Comparison of ENCODE assay signal across 8 cellular contexts in genomic region chr1:156727492-156727891, GRCh38. TPM values are rescaled to one million over a fixed set of nuclear protein-coding genes. Genes with fewer than 3 reads are reported as not detected.
A peak's percentile ranks its signal among the peaks of the same experiment; 100 is the strongest.
DNase-seq lines count a peak whose midpoint lies in the region; ATAC-seq and TF ChIP-seq lines count a peak whose summit lies in the region.

No MANE protein-coding gene starts in this region.

- no peak overlapping the region for H2BK15ac ChIP-seq in IMR-90 (ENCODE audit: low read depth, low read length)

- BruUV-seq in IMR-90 (replicated peaks; lab: Mats Ljungman, UMichigan) = no TSS peak

- no peak overlapping the region for H4K5ac ChIP-seq in IMR-90 (ENCODE audit: low read depth, low read length)

- H2BK5ac ChIP-seq in IMR-90 (ENCODE audit: low read depth, low read length, poor library complexity, severe bottlenecking) = no peak overlapping the region

- H3K27me3 Mint-ChIP-seq in chondrocyte (ENCODE audit: low read depth) = no peaks in the 10 kb centered on the region

- H3K4me3 Mint-ChIP-seq in chondrocyte (ENCODE audit: unreplicated experiment) = no peak overlapping the region

- CTCF ChIA-PET in IMR-90 (lab: Yijun Ruan, JAX) = interaction anchor here (0.6 to 6.3 kb wide), 4 partner anchors 13 to 133 kb away, joined by 4 to 104 read pairs (median 23); partner anchors contain the start of gene NTRK1

- no peak for ATAC-seq in IMR-90 (ENCODE audit: low read depth)
- no peak for ATAC-seq in HG03520 (IDR thresholded peaks at IDR 0.05; ENCODE audit: unreplicated experiment)

- DNase-seq in IMR-90 (no peak), chondrocyte (ENCODE audit: low spot score) (no peak), dedifferentiated amniotic fluid mesenchymal stem cell (ENCODE audit: extremely low spot score) (no peak), NCI-H345 treated with DMSO at 0.1 percent for 48 hours (lab: John Stamatoyannopoulos, UW; ENCODE audit: unreplicated experiment) (no peak), erythroblast (lab: John Stamatoyannopoulos, UW) (no peak)

- H3K9me1 ChIP-seq in IMR-90 (ENCODE audit: insufficient read depth, low read length) = peaks cover 8% of the 10 kb centered on the region; the same call in 1 of the 2 replicates

- H3K14ac ChIP-seq in IMR-90 (replicated peaks; ENCODE audit: low read depth, low read length) = peak overlapping the region; percentile 99; the same call in 1 of the 2 replicates

- H3K36me3 Mint-ChIP-seq in chondrocyte (ENCODE audit: low read depth) = peaks cover 16% of the 10 kb centered on the region

- POLR2A ChIA-PET in IMR-90 (lab: Charles Lee; ENCODE audit: unreplicated experiment) = no interaction called here

- peak overlapping the region; percentile 98 for H2AK9ac ChIP-seq in IMR-90 (replicated peaks; ENCODE audit: low read depth, low read length, poor library complexity)

- H4K8ac ChIP-seq in IMR-90 (ENCODE audit: low read depth in 2 of 2, low read length in 2 of 2) = peak overlapping the region; percentile 98 to 99; a peak in 2 of 4 replicates

- H3K27me3 ChIP-seq in ACC112 (ENCODE audit: insufficient read depth, low read length) = no peaks in the 10 kb centered on the region
- H3K27me3 ChIP-seq in IMR-90 (ENCODE audit: control insufficient read depth, insufficient read depth, low read length) = no peaks in the 10 kb centered on the region
- H3K27me3 ChIP-seq in muscle layer of colon (ENCODE audit: control insufficient read depth in 1 of 2, insufficient read depth in 2 of 2, low read length in 2 of 2) = no peaks in the 10 kb centered on the region

- peaks cover 66% of the 10 kb centered on the region for H3K79me2 ChIP-seq in ACC112 (ENCODE audit: control insufficient read depth, insufficient read depth, low read length, unreplicated experiment)

- H4K20me1 ChIP-seq in IMR-90 (ENCODE audit: insufficient read depth, low read length) = peaks cover 37% of the 10 kb centered on the region

- H3K27ac Mint-ChIP-seq in chondrocyte (ENCODE audit: unreplicated experiment) = peak overlapping the region; percentile 96

- peak overlapping the region; percentile 92 for H3K9ac ChIP-seq in IMR-90 (ENCODE audit: low read depth, low read length)
- peak overlapping the region; percentile 95 for H3K9ac ChIP-seq in muscle layer of colon (ENCODE audit: low read length)

- H3K4me2 ChIP-seq in IMR-90 (ENCODE audit: low read depth, low read length) = peak overlapping the region; percentile 98

- H2BK20ac ChIP-seq in IMR-90 (ENCODE audit: low read depth, low read length) = no peak overlapping the region

- peak overlapping the region; percentile 92; the same call in 1 of the 2 replicates for H3K56ac ChIP-seq in IMR-90 (ENCODE audit: extremely low read depth, insufficient read depth, low read length)

- H4K91ac ChIP-seq in IMR-90 (ENCODE audit: insufficient read depth, low read depth, low read length) = peak overlapping the region; percentile 95

- H3K36me3 ChIP-seq in ACC112 (ENCODE audit: insufficient read depth, low read length) = peaks cover 14% of the 10 kb centered on the region; the same call in 1 of the 2 replicates
- peaks cover 26% of the 10 kb centered on the region for H3K36me3 ChIP-seq in IMR-90 (ENCODE audit: control insufficient read depth, insufficient read depth, low read length)
- peaks cover 46% of the 10 kb centered on the region for H3K36me3 ChIP-seq in muscle layer of colon (ENCODE audit: insufficient read depth, low read length)

- H2AFZ ChIP-seq in ACC112 (ENCODE audit: low read length, unreplicated experiment) (no peak overlapping the region), IMR-90 (replicated peaks; ENCODE audit: low read length, poor library complexity) (no peak overlapping the region)

- H3K27ac ChIP-seq in ACC112 (ENCODE audit: low read depth, low read length) (peak overlapping the region; percentile 97), IMR-90 (ENCODE audit: insufficient read depth, low read length) (no peak overlapping the region; the same call in 1 of the 2 replicates), muscle layer of colon (ENCODE audit: low read depth, low read length) (peak overlapping the region; percentile 97)

- H3K23ac ChIP-seq in IMR-90 (ENCODE audit: low read depth, low read length) = peak overlapping the region; percentile 99; the same call in 1 of the 2 replicates

- no peak overlapping the region for H2BK120ac ChIP-seq in IMR-90 (ENCODE audit: low read depth, low read length)

- peak overlapping the region; percentile 99 for H3K4ac ChIP-seq in IMR-90 (ENCODE audit: low read depth, low read length)

- WGBS in IMR-90 (ENCODE audit: extremely low coverage in 2 of 2, insufficient read length in 1 of 2), 2 experiments = 88% methylated on average over 2 of the region's 7 CpGs; no CpG with 5 or more reads in 1 of the 2 experiments

- H3K4me1 ChIP-seq in ACC112 (ENCODE audit: control insufficient read depth, insufficient read depth, low read length, unreplicated experiment) = peaks cover 34% of the 10 kb centered on the region
- H3K4me1 ChIP-seq in IMR-90 (ENCODE audit: control insufficient read depth, insufficient read depth, low read length) = peaks cover 8% of the 10 kb centered on the region
- peaks cover 42% of the 10 kb centered on the region for H3K4me1 ChIP-seq in muscle layer of colon (ENCODE audit: insufficient read depth, low read length)

- peaks cover 15% of the 10 kb centered on the region for H3K4me1 Mint-ChIP-seq in chondrocyte (ENCODE audit: low read depth)

- H3K79me1 ChIP-seq in IMR-90 (ENCODE audit: low read depth in 1 of 2, low read length in 2 of 2) = peaks cover 28 to 70% of the 10 kb centered on the region in 2 experiments

- TF ChIP-seq POLR2A in IMR-90 (IDR thresholded peaks at IDR 0.05; ENCODE audit: low read depth, low read length) (no peak), erythroblast (IDR thresholded peaks at IDR 0.05; ENCODE audit: low read length) (no peak)

- intact Hi-C loops in IMR-90 (cut with micrococcal nuclease) = loop anchor here (2.0 to 10.0 kb wide), 3 partner anchors 39 to 223 kb away; partner anchors contain the start of genes LRRC71, MEF2D and PRCC

- dilution Hi-C loops in IMR-90 (cut with HindIII; ENCODE audit: low sequenced_read_pairs, unreplicated experiment) = no loop called here

- TF ChIP-seq RAD21 in IMR-90 (IDR thresholded peaks at IDR 0.05; ENCODE audit: low read length) = no peak

- peak overlapping the region; percentile 100 for H3K4me3 ChIP-seq in ACC112 (ENCODE audit: low read depth, low read length)
- H3K4me3 ChIP-seq in IMR-90 (ENCODE audit: insufficient read depth, low read depth, low read length) = peak overlapping the region; percentile 60
- H3K4me3 ChIP-seq in muscle layer of colon (ENCODE audit: low read depth in 1 of 2, low read length in 2 of 2) = peak overlapping the region; percentile 93 to 99

- H3K18ac ChIP-seq in IMR-90 (ENCODE audit: low read depth, low read length) = no peak overlapping the region

- no peaks in the 10 kb centered on the region for H3K9me3 Mint-ChIP-seq in chondrocyte (ENCODE audit: low read depth)

- in situ Hi-C loops in IMR-90 (cut with MboI; ENCODE audit: low sequenced_read_pairs) = no loop called here

- H2AK5ac ChIP-seq in IMR-90 (ENCODE audit: low read depth, low read length) = no peak overlapping the region; the same call in 1 of the 2 replicates

- TF ChIP-seq CTCF in IMR-90 (conservative IDR thresholded peaks at IDR 0.05; ENCODE audit: low read depth, low read length) (no peak), chondrocyte (IDR thresholded peaks at IDR 0.05) (no peak)

- H3K9me3 ChIP-seq in IMR-90 (ENCODE audit: control insufficient read depth, insufficient read depth, low read length) (no peaks in the 10 kb centered on the region), muscle layer of colon (ENCODE audit: low read length) (no peaks in the 10 kb centered on the region)

TF ChIP-seq in IMR-90, 13 proteins besides CTCF, POLR2A, EP300 and RAD21 (continues in another document):
- TF ChIP-seq SMC3 (IDR thresholded peaks at IDR 0.05; ENCODE audit: low read depth, low read length) = no peak
- TF ChIP-seq RFX5 (IDR thresholded peaks at IDR 0.05; ENCODE audit: low read depth, low read length) = no peak
- no peak for TF ChIP-seq FOS (IDR thresholded peaks at IDR 0.05; ENCODE audit: low read depth, low read length)
- no peak for TF ChIP-seq CHD1 (IDR thresholded peaks at IDR 0.05; ENCODE audit: low read depth, low read length)
- no peak for TF ChIP-seq MAFK (IDR thresholded peaks at IDR 0.05; ENCODE audit: low read depth, low read length)
- TF ChIP-seq CEBPB (IDR thresholded peaks at IDR 0.05; ENCODE audit: low read depth, low read length) = no peak
- TF ChIP-seq MAZ (IDR thresholded peaks at IDR 0.05; ENCODE audit: borderline replicate concordance, low read depth, low read length) = no peak
- no peak for TF ChIP-seq MXI1 (IDR thresholded peaks at IDR 0.05; ENCODE audit: borderline replicate concordance, low read depth, low read length)

RNA-seq across cellular contexts. Expression of gene METTL25B, which starts 0.8 kb away (rescaled TPM):
- total RNA-seq in IMR-90 (2012; rRNA removed) (2.3 and 3.1 TPM in 2 replicates), chondrocyte (11.4 to 17.1 TPM (median 14.1 TPM) in 3 replicates)
- 9.6 and 10.1 TPM in 2 replicates for polyA plus RNA-seq in IMR-90 (2012; rRNA removed)
- 6.7 and 10.8 TPM in 2 replicates for polyA plus RNA-seq in IMR-90 (2012; cell fraction: cytosol; rRNA removed)
- 21.6 and 31.1 TPM in 2 replicates for polyA plus RNA-seq in IMR-90 (2012; cell fraction: nucleus; rRNA removed; ENCODE audit: low replicate concordance)

RNA-seq across cellular contexts. Expression of gene ISG20L2, which starts 1.1 kb away (rescaled TPM):
- total RNA-seq in IMR-90 (2012; rRNA removed) (13.6 and 17.0 TPM in 2 replicates), chondrocyte (22.3 to 45.7 TPM (median 23.7 TPM) in 3 replicates)
- 27.2 and 27.3 TPM in 2 replicates for polyA plus RNA-seq in IMR-90 (2012; rRNA removed)
- 11.1 and 15.5 TPM in 2 replicates for polyA plus RNA-seq in IMR-90 (2012; cell fraction: cytosol; rRNA removed)
- polyA plus RNA-seq in IMR-90 (2012; cell fraction: nucleus; rRNA removed; ENCODE audit: low replicate concordance) = 9.0 and 15.3 TPM in 2 replicates

RNA-seq across cellular contexts. Expression of gene MRPL24, which starts 13.4 kb away (rescaled TPM):
- total RNA-seq in IMR-90 (2012; rRNA removed) (65.3 and 68.8 TPM in 2 replicates), chondrocyte (38.6 to 58.3 TPM (median 40.3 TPM) in 3 replicates)
- polyA plus RNA-seq in IMR-90 (2012; rRNA removed) = 94.9 and 99.5 TPM in 2 replicates
- 81.9 and 119 TPM in 2 replicates for polyA plus RNA-seq in IMR-90 (2012; cell fraction: cytosol; rRNA removed)
- polyA plus RNA-seq in IMR-90 (2012; cell fraction: nucleus; rRNA removed; ENCODE audit: low replicate concordance) = 30.0 and 38.2 TPM in 2 replicates

RNA-seq across cellular contexts. Expression of gene CRABP2, which starts 22.1 kb away (rescaled TPM):
- total RNA-seq in IMR-90 (2012; rRNA removed) (6.1 and 6.3 TPM in 2 replicates), chondrocyte (88.7 to 193 TPM (median 93.5 TPM) in 3 replicates)
- 12.2 and 15.7 TPM in 2 replicates for polyA plus RNA-seq in IMR-90 (2012; rRNA removed)
- polyA plus RNA-seq in IMR-90 (2012; cell fraction: cytosol; rRNA removed) = 12.2 and 23.5 TPM in 2 replicates
- 6.7 and 8.7 TPM in 2 replicates for polyA plus RNA-seq in IMR-90 (2012; cell fraction: nucleus; rRNA removed; ENCODE audit: low replicate concordance)

RNA-seq across cellular contexts. Expression of gene HDGF, which starts 24.0 kb away (rescaled TPM):
- total RNA-seq in IMR-90 (2012; rRNA removed) = 94.6 and 145 TPM in 2 replicates
- polyA plus RNA-seq in IMR-90 (2012; rRNA removed) = 102 and 123 TPM in 2 replicates
- polyA plus RNA-seq in IMR-90 (2012; cell fraction: cytosol; rRNA removed) = 53.9 and 99.5 TPM in 2 replicates
- polyA plus RNA-seq in IMR-90 (2012; cell fraction: nucleus; rRNA removed; ENCODE audit: low replicate concordance) = 55.8 and 80.7 TPM in 2 replicates
- total RNA-seq in chondrocyte = 136 to 143 TPM (median 140 TPM) in 3 replicates
